1 cellular context compared by ENCODE assay signal in genomic region chr3:17047904-17048303, GRCh38.
TF ChIP-seq lines count a peak whose summit lies in the region.

No MANE protein-coding gene starts in this region.

TF ChIP-seq in GM12878, 131 proteins besides CTCF, POLR2A, EP300 and RAD21 (continued from another document):
- TF ChIP-seq ZNF687 (IDR thresholded peaks at IDR 0.05) (no peak), SIX5 (IDR thresholded peaks at IDR 0.05; ENCODE audit: low read depth, low read length, severe bottlenecking) (no peak), E2F8 (IDR thresholded peaks at IDR 0.05; ENCODE audit: low read depth, partially characterized antibody) (no peak), ZBTB33 (IDR thresholded peaks at IDR 0.05) (no peak), MTA2 (IDR thresholded peaks at IDR 0.05; ENCODE audit: low read depth) (0 out of 2 replicates have a peak, but pooled peaks have one; percentile 55)
